In the genomic region with DNA sequence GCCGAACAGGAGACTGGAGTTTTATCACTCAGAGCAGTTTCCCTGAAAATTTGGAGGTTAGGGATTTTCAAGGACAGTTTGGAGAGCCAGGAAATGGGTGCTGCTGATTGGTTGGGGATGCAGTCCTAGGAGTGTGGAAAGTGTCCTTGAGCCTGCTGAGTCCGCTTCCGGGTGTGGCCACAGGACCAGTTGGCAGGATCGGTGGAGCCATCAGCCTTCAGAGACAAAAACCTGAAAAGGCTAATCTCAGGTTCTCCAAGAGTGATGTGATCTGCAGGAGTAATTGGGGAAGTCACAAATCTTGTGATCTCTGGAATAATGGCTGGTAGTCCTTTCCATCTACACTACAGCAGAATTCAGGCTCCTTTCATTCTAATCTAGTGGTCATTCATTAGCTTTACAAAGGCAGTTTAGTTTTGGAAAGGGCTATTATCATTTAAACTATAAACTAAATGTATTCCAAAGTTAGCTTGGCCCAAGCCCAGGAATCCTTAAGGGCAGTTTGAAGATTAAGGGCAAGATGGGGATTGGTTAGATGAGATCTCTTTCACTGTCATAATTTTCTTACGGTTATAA, we compare ENCODE assay signal across 1 cellular context.
TF ChIP-seq lines count a peak whose summit lies in the region.

No MANE protein-coding gene starts in this region.

TF ChIP-seq in K562, 482 proteins besides CTCF, POLR2A, EP300 and RAD21 (continued from another document and continues in another):
- TF ChIP-seq, protein P1, sequence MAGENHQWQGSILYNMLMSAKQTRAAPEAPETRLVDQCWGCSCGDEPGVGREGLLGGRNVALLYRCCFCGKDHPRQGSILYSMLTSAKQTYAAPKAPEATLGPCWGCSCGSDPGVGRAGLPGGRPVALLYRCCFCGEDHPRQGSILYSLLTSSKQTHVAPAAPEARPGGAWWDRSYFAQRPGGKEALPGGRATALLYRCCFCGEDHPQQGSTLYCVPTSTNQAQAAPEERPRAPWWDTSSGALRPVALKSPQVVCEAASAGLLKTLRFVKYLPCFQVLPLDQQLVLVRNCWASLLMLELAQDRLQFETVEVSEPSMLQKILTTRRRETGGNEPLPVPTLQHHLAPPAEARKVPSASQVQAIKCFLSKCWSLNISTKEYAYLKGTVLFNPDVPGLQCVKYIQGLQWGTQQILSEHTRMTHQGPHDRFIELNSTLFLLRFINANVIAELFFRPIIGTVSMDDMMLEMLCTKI (IDR thresholded peaks at IDR 0.05; ENCODE audit: partially characterized antibody): no peak
- TF ChIP-seq MAFK (IDR thresholded peaks at IDR 0.05; ENCODE audit: low read length) (no peak), SMARCB1 (IDR thresholded peaks at IDR 0.05; ENCODE audit: insufficient read length, low read depth) (no peak), ZNF282 (CRISPR knock-in tag; IDR thresholded peaks at IDR 0.05) (no peak), TRIM28 (IDR thresholded peaks at IDR 0.05) (no peak), U2AF1 (optimal IDR thresholded peaks at IDR 0.05; ENCODE audit: low read depth, low read length) (no peak), ZNF184 (CRISPR knock-in tag; IDR thresholded peaks at IDR 0.05) (no peak), PTBP1 (IDR thresholded peaks at IDR 0.05; ENCODE audit: low read depth, low read length) (no peak), FOXK2 (conservative IDR thresholded peaks at IDR 0.05 in 1 of 2, IDR thresholded peaks at IDR 0.05 in 1 of 2; ENCODE audit: low read depth in 2 of 2) (no peak), ZNF75A (CRISPR knock-in tag; IDR thresholded peaks at IDR 0.05) (no peak), ELF2 (CRISPR knock-in tag; IDR thresholded peaks at IDR 0.05) (peak; percentile 73; the same call in 1 of the 2 replicates), NR2C1 (IDR thresholded peaks at IDR 0.05) (no peak), NR2C1 (tag; IDR thresholded peaks at IDR 0.05) (no peak), HIVEP1 (CRISPR knock-in tag; IDR thresholded peaks at IDR 0.05) (no peak), ZNF384 (IDR thresholded peaks at IDR 0.05; ENCODE audit: low read depth, low read length) (no peak), ZNF311 (CRISPR knock-in tag; IDR thresholded peaks at IDR 0.05) (no peak), RHOXF2B (CRISPR knock-in tag; conservative IDR thresholded peaks at IDR 0.05) (0 out of 2 replicates have a peak, but pooled peaks have one; percentile 21), DNMT1 (IDR thresholded peaks at IDR 0.05) (no peak), ZNF217 (CRISPR knock-in tag; IDR thresholded peaks at IDR 0.05) (no peak), TOE1 (IDR thresholded peaks at IDR 0.05; ENCODE audit: borderline replicate concordance) (no peak), TOE1 (CRISPR knock-in tag; IDR thresholded peaks at IDR 0.05; ENCODE audit: borderline replicate concordance, low read depth) (no peak)
- TF ChIP-seq, protein P2, sequence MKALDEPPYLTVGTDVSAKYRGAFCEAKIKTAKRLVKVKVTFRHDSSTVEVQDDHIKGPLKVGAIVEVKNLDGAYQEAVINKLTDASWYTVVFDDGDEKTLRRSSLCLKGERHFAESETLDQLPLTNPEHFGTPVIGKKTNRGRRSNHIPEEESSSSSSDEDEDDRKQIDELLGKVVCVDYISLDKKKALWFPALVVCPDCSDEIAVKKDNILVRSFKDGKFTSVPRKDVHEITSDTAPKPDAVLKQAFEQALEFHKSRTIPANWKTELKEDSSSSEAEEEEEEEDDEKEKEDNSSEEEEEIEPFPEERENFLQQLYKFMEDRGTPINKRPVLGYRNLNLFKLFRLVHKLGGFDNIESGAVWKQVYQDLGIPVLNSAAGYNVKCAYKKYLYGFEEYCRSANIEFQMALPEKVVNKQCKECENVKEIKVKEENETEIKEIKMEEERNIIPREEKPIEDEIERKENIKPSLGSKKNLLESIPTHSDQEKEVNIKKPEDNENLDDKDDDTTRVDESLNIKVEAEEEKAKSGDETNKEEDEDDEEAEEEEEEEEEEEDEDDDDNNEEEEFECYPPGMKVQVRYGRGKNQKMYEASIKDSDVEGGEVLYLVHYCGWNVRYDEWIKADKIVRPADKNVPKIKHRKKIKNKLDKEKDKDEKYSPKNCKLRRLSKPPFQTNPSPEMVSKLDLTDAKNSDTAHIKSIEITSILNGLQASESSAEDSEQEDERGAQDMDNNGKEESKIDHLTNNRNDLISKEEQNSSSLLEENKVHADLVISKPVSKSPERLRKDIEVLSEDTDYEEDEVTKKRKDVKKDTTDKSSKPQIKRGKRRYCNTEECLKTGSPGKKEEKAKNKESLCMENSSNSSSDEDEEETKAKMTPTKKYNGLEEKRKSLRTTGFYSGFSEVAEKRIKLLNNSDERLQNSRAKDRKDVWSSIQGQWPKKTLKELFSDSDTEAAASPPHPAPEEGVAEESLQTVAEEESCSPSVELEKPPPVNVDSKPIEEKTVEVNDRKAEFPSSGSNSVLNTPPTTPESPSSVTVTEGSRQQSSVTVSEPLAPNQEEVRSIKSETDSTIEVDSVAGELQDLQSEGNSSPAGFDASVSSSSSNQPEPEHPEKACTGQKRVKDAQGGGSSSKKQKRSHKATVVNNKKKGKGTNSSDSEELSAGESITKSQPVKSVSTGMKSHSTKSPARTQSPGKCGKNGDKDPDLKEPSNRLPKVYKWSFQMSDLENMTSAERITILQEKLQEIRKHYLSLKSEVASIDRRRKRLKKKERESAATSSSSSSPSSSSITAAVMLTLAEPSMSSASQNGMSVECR (CRISPR knock-in tag; IDR thresholded peaks at IDR 0.05): no peak
- TF ChIP-seq, protein P3, sequence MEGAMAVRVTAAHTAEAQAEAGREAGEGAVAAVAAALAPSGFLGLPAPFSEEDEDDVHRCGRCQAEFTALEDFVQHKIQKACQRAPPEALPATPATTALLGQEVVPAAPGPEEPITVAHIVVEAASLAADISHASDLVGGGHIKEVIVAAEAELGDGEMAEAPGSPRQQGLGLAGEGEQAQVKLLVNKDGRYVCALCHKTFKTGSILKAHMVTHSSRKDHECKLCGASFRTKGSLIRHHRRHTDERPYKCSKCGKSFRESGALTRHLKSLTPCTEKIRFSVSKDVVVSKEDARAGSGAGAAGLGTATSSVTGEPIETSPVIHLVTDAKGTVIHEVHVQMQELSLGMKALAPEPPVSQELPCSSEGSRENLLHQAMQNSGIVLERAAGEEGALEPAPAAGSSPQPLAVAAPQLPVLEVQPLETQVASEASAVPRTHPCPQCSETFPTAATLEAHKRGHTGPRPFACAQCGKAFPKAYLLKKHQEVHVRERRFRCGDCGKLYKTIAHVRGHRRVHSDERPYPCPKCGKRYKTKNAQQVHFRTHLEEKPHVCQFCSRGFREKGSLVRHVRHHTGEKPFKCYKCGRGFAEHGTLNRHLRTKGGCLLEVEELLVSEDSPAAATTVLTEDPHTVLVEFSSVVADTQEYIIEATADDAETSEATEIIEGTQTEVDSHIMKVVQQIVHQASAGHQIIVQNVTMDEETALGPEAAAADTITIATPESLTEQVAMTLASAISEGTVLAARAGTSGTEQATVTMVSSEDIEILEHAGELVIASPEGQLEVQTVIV (CRISPR knock-in tag; IDR thresholded peaks at IDR 0.05; ENCODE audit: borderline replicate concordance): no peak
- TF ChIP-seq, protein P4, sequence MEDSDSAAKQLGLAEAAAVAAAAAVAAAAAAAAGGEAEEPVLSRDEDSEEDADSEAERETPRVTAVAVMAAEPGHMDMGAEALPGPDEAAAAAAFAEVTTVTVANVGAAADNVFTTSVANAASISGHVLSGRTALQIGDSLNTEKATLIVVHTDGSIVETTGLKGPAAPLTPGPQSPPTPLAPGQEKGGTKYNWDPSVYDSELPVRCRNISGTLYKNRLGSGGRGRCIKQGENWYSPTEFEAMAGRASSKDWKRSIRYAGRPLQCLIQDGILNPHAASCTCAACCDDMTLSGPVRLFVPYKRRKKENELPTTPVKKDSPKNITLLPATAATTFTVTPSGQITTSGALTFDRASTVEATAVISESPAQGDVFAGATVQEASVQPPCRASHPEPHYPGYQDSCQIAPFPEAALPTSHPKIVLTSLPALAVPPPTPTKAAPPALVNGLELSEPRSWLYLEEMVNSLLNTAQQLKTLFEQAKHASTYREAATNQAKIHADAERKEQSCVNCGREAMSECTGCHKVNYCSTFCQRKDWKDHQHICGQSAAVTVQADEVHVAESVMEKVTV (CRISPR knock-in tag; IDR thresholded peaks at IDR 0.05): no peak
- TF ChIP-seq, protein P5, sequence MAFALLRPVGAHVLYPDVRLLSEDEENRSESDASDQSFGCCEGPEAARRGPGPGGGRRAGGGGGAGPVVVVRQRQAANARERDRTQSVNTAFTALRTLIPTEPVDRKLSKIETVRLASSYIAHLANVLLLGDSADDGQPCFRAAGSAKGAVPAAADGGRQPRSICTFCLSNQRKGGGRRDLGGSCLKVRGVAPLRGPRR (CRISPR knock-in tag; IDR thresholded peaks at IDR 0.05): no peak
- TF ChIP-seq, protein P6, sequence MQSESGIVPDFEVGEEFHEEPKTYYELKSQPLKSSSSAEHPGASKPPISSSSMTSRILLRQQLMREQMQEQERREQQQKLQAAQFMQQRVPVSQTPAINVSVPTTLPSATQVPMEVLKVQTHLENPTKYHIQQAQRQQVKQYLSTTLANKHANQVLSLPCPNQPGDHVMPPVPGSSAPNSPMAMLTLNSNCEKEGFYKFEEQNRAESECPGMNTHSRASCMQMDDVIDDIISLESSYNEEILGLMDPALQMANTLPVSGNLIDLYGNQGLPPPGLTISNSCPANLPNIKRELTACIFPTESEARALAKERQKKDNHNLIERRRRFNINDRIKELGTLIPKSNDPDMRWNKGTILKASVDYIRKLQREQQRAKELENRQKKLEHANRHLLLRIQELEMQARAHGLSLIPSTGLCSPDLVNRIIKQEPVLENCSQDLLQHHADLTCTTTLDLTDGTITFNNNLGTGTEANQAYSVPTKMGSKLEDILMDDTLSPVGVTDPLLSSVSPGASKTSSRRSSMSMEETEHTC (IDR thresholded peaks at IDR 0.05): no peak
- TF ChIP-seq, protein P7, sequence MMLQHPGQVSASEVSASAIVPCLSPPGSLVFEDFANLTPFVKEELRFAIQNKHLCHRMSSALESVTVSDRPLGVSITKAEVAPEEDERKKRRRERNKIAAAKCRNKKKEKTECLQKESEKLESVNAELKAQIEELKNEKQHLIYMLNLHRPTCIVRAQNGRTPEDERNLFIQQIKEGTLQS (IDR thresholded peaks at IDR 0.05): no peak
- TF ChIP-seq, protein P7 (CRISPR knock-in tag; conservative IDR thresholded peaks at IDR 0.05): no peak
- TF ChIP-seq, protein P8, sequence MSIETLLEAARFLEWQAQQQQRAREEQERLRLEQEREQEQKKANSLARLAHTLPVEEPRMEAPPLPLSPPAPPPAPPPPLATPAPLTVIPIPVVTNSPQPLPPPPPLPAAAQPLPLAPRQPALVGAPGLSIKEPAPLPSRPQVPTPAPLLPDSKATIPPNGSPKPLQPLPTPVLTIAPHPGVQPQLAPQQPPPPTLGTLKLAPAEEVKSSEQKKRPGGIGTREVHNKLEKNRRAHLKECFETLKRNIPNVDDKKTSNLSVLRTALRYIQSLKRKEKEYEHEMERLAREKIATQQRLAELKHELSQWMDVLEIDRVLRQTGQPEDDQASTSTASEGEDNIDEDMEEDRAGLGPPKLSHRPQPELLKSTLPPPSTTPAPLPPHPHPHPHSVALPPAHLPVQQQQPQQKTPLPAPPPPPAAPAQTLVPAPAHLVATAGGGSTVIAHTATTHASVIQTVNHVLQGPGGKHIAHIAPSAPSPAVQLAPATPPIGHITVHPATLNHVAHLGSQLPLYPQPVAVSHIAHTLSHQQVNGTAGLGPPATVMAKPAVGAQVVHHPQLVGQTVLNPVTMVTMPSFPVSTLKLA (conservative IDR thresholded peaks at IDR 0.05): no peak
- TF ChIP-seq, protein P9, sequence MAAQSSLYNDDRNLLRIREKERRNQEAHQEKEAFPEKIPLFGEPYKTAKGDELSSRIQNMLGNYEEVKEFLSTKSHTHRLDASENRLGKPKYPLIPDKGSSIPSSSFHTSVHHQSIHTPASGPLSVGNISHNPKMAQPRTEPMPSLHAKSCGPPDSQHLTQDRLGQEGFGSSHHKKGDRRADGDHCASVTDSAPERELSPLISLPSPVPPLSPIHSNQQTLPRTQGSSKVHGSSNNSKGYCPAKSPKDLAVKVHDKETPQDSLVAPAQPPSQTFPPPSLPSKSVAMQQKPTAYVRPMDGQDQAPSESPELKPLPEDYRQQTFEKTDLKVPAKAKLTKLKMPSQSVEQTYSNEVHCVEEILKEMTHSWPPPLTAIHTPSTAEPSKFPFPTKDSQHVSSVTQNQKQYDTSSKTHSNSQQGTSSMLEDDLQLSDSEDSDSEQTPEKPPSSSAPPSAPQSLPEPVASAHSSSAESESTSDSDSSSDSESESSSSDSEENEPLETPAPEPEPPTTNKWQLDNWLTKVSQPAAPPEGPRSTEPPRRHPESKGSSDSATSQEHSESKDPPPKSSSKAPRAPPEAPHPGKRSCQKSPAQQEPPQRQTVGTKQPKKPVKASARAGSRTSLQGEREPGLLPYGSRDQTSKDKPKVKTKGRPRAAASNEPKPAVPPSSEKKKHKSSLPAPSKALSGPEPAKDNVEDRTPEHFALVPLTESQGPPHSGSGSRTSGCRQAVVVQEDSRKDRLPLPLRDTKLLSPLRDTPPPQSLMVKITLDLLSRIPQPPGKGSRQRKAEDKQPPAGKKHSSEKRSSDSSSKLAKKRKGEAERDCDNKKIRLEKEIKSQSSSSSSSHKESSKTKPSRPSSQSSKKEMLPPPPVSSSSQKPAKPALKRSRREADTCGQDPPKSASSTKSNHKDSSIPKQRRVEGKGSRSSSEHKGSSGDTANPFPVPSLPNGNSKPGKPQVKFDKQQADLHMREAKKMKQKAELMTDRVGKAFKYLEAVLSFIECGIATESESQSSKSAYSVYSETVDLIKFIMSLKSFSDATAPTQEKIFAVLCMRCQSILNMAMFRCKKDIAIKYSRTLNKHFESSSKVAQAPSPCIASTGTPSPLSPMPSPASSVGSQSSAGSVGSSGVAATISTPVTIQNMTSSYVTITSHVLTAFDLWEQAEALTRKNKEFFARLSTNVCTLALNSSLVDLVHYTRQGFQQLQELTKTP (IDR thresholded peaks at IDR 0.05; ENCODE audit: low read depth in 1 of 2, partially characterized antibody in 2 of 2): peak in 1 of 2 experiments; percentile 39
- TF ChIP-seq, protein P10, sequence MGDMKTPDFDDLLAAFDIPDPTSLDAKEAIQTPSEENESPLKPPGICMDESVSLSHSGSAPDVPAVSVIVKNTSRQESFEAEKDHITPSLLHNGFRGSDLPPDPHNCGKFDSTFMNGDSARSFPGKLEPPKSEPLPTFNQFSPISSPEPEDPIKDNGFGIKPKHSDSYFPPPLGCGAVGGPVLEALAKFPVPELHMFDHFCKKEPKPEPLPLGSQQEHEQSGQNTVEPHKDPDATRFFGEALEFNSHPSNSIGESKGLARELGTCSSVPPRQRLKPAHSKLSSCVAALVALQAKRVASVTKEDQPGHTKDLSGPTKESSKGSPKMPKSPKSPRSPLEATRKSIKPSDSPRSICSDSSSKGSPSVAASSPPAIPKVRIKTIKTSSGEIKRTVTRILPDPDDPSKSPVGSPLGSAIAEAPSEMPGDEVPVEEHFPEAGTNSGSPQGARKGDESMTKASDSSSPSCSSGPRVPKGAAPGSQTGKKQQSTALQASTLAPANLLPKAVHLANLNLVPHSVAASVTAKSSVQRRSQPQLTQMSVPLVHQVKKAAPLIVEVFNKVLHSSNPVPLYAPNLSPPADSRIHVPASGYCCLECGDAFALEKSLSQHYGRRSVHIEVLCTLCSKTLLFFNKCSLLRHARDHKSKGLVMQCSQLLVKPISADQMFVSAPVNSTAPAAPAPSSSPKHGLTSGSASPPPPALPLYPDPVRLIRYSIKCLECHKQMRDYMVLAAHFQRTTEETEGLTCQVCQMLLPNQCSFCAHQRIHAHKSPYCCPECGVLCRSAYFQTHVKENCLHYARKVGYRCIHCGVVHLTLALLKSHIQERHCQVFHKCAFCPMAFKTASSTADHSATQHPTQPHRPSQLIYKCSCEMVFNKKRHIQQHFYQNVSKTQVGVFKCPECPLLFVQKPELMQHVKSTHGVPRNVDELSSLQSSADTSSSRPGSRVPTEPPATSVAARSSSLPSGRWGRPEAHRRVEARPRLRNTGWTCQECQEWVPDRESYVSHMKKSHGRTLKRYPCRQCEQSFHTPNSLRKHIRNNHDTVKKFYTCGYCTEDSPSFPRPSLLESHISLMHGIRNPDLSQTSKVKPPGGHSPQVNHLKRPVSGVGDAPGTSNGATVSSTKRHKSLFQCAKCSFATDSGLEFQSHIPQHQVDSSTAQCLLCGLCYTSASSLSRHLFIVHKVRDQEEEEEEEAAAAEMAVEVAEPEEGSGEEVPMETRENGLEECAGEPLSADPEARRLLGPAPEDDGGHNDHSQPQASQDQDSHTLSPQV (IDR thresholded peaks at IDR 0.05): peak; percentile 12
